ENCODE assay signal across 8 cellular contexts in genomic region chr19:52296400-52296772, GRCh38. TPM values are rescaled to one million over a fixed set of nuclear protein-coding genes. Genes with fewer than 3 reads are reported as not detected.
A peak's percentile ranks its signal among the peaks of the same experiment; 100 is the strongest.
DNase-seq lines count a peak whose midpoint lies in the region; ATAC-seq and TF ChIP-seq lines count a peak whose summit lies in the region.

No MANE protein-coding gene starts in this region.

- no peak for TF ChIP-seq CTCF in WI38 (IDR thresholded peaks at IDR 0.05; ENCODE audit: low read depth, low read length)
- TF ChIP-seq CTCF in heart right ventricle (IDR thresholded peaks at IDR 0.05) = no peak

- H3K4me3 Mint-ChIP-seq in activated T-cell treated with anti-CD3 and anti-CD28 coated beads, Interleukin-2, amount 50 U/mL, for 24 hours = peak overlapping the region; percentile 74

- peak overlapping the region; percentile 25 to 98 (median 84) for H3K27ac ChIP-seq in heart right ventricle
- peak overlapping the region; percentile 65 for H3K27ac ChIP-seq in skeletal muscle tissue (ENCODE audit: low read depth, low read length)

- H3K9ac ChIP-seq in skeletal muscle tissue (ENCODE audit: low read depth in 1 of 3, low read length in 3 of 3) = peak overlapping the region; percentile 83 to 90 (median 86)

- ATAC-seq in heart right ventricle = peak in 3 of 8 donors; percentile 13 to 18 (median 15)
- ATAC-seq in GM18502 (IDR thresholded peaks at IDR 0.05; ENCODE audit: poor library complexity, unreplicated experiment) = no peak
- no peak for ATAC-seq in HG02623 (IDR thresholded peaks at IDR 0.05; ENCODE audit: unreplicated experiment)
- ATAC-seq in GM19455 (IDR thresholded peaks at IDR 0.05; ENCODE audit: unreplicated experiment) = no peak

- H3K4me1 ChIP-seq in heart right ventricle = peaks cover 0 to 22% (median 15%) of the 10 kb centered on the region in 9 donors
- peaks cover 9 to 14% (median 10%) of the 10 kb centered on the region in 3 donors for H3K4me1 ChIP-seq in skeletal muscle tissue (ENCODE audit: control insufficient read depth in 3 of 3, insufficient read depth in 3 of 3, low read length in 3 of 3)

- H3K36me3 ChIP-seq in heart right ventricle (peaks cover 0 to 45% (median 13%) of the 10 kb centered on the region in 9 donors), skeletal muscle tissue (ENCODE audit: control insufficient read depth in 3 of 3, insufficient read depth in 3 of 3, low read length in 3 of 3) (peaks cover 21 to 23% (median 23%) of the 10 kb centered on the region in 3 donors)

- H3K9me3 ChIP-seq in heart right ventricle = peaks cover 0 to 51% (median 0%) of the 10 kb centered on the region in 11 donors
- no peaks in the 10 kb centered on the region for H3K9me3 ChIP-seq in skeletal muscle tissue (ENCODE audit: control insufficient read depth in 3 of 3, low read length in 3 of 3)

- no peaks in the 10 kb centered on the region for H3K27me3 Mint-ChIP-seq in activated T-cell treated with anti-CD3 and anti-CD28 coated beads, Interleukin-2, amount 50 U/mL, for 24 hours

- H3K9me3 Mint-ChIP-seq in activated T-cell treated with anti-CD3 and anti-CD28 coated beads, Interleukin-2, amount 50 U/mL, for 24 hours = peaks cover 52% of the 10 kb centered on the region

- H3K4me3 ChIP-seq in WI38 (ENCODE audit: low read depth, low read length) = peak overlapping the region; percentile 61
- peak overlapping the region; percentile 58 to 98 (median 78) for H3K4me3 ChIP-seq in heart right ventricle
- peak overlapping the region; percentile 85 to 92 (median 87) for H3K4me3 ChIP-seq in skeletal muscle tissue (ENCODE audit: low read length in 3 of 3)

- peaks cover 17% of the 10 kb centered on the region for H3K4me1 Mint-ChIP-seq in activated T-cell treated with anti-CD3 and anti-CD28 coated beads, Interleukin-2, amount 50 U/mL, for 24 hours (ENCODE audit: low read depth)

- intact Hi-C loops in heart right ventricle (cut with DNase I) = loop anchor here in 3 of 10 donors (2.0 to 5.0 kb wide), 2 partner anchors 28 to 41 kb away; partner anchors contain the start of genes ZNF610 (in 3 of the 3) and ZNF766 (in 1 of the 3)

- WGBS in heart right ventricle, 2 donors = 24 to 28% methylated on average over 8 of the region's 8 CpGs

- peak overlapping the region; percentile 55 for H3K27ac Mint-ChIP-seq in activated T-cell treated with anti-CD3 and anti-CD28 coated beads, Interleukin-2, amount 50 U/mL, for 24 hours

- H3K36me3 Mint-ChIP-seq in activated T-cell treated with anti-CD3 and anti-CD28 coated beads, Interleukin-2, amount 50 U/mL, for 24 hours (ENCODE audit: low read depth) = peaks cover 82% of the 10 kb centered on the region

- DNase-seq in activated T-cell treated with anti-CD3 and anti-CD28 coated beads, Interleukin-2, amount 50 U/mL, for 24 hours = peak; percentile 30
- DNase-seq in activated T-cell treated with anti-CD3 and anti-CD28 coated beads, Interleukin-2, amount 50 U/mL, for 48 hours = no peak
- no peak for DNase-seq in heart right ventricle

- no peaks in the 10 kb centered on the region for H3K27me3 ChIP-seq in heart right ventricle
- H3K27me3 ChIP-seq in skeletal muscle tissue (ENCODE audit: control insufficient read depth in 3 of 3, insufficient read depth in 3 of 3, low read length in 3 of 3) = no peaks in the 10 kb centered on the region

RNA-seq across cellular contexts. Expression of gene ZNF480, which starts 0.6 kb away (rescaled TPM):
- 10 to 100 TPM; 11.4 to 19.6 (median 13.4) TPM for total RNA-seq in heart right ventricle
- 10 to 100 TPM in 1 of 2 donors, 1 to 10 TPM in 1; 6.9 to 16.2 TPM for polyA plus RNA-seq in heart right ventricle
- total RNA-seq in skeletal muscle tissue = 2.6 TPM

RNA-seq across cellular contexts. Expression of gene ZNF766, which starts 27.0 kb away (rescaled TPM):
- total RNA-seq in heart right ventricle = 10 to 100 TPM in 6 of 10 donors, 1 to 10 TPM in 4; 9.0 to 14.4 (median 10.5) TPM
- 1 to 10 TPM; 3.1 TPM for polyA plus RNA-seq in heart right ventricle
- total RNA-seq in skeletal muscle tissue = 8.4 TPM

RNA-seq across cellular contexts. Expression of gene ZNF610, which starts 39.7 kb away (rescaled TPM):
- 1 to 10 TPM; 2.1 to 6.8 (median 4.7) TPM for total RNA-seq in heart right ventricle
- 1 to 10 TPM; 1.1 to 2.9 TPM for polyA plus RNA-seq in heart right ventricle
- total RNA-seq in skeletal muscle tissue = 5.7 TPM
